14 cellular contexts compared by ENCODE assay signal in the genomic region with DNA sequence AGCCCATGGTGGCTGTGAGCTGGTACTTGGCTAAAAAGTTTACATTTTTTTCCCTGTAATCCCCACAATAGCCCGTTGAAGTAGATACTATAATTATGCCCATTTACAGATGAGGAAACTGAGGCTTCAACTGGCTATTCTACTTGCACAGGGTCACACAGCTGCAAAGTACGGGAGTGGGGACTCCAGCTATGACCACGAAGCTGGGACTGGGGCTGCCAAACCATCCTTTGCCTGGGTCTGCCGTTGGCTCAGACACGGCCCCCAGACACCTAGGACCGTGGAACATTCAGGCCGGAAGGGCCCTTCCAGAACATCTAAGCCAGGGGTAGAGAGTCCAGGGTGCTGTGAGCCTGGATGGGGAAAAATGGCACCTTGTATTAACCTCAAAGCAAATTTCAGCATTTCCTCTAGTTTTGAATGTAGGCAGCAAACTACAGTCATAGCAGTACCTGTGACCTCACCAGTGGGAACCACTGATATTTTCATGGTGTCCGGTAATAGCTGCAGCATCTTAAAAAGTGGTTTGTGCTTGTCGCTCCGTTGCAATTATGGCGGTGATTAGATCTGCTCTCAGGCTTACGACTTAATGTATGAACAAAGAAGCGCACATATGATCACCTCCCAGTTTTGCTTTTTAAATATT. TPM values are rescaled to one million over a fixed set of nuclear protein-coding genes. Genes with fewer than 3 reads are reported as not detected.
DNase-seq lines count a peak whose midpoint lies in the region; ATAC-seq and TF ChIP-seq lines count a peak whose summit lies in the region.
"Had no signal": no experiment of that assay in that cellular context is flagged by ENCODE, and none has a peak within 500 bp of the region (broad histone marks: within the 10 kb centered on the region; RNA-seq: fewer than 3 reads in every experiment).

No MANE protein-coding gene starts in this region.

- peaks cover 0 to 2% of the 10 kb centered on the region in 2 experiments; a peak in 1 of 4 replicates for H3K4me1 ChIP-seq in SK-N-SH (ENCODE audit: control insufficient read depth in 1 of 2, insufficient read depth in 2 of 2, low read depth in 1 of 2, low read length in 1 of 2)

- WGBS in SK-N-SH (ENCODE audit: low lambda C conversion rate): 80% methylated on average over 11 of the region's 13 CpGs

- TF ChIP-seq RAD21 in SK-N-SH (IDR thresholded peaks at IDR 0.05; ENCODE audit: low read length): no peak

- no peak for TF ChIP-seq CTCF in SK-N-SH (IDR thresholded peaks at IDR 0.05)

- no peak overlapping the region for H2AFZ ChIP-seq in SK-N-SH (ENCODE audit: low read depth)

- no peaks in the 10 kb centered on the region for H3F3A ChIP-seq in SK-N-SH (replicated peaks; ENCODE audit: insufficient read depth)

- H4K20me1 ChIP-seq in SK-N-SH (ENCODE audit: insufficient read depth): no peaks in the 10 kb centered on the region

- H3K36me3 Mint-ChIP-seq in activated naive CD8-positive, alpha-beta T cell treated with anti-CD3 and anti-CD28 coated beads for 36 hours: no peaks in the 10 kb centered on the region

- ATAC-seq in GM18511 (IDR thresholded peaks at IDR 0.05; ENCODE audit: unreplicated experiment): peak; percentile 57
- ATAC-seq in GM19397 (IDR thresholded peaks at IDR 0.05; ENCODE audit: unreplicated experiment): peak; percentile 45
- peak; percentile 53 for ATAC-seq in HG03066 (IDR thresholded peaks at IDR 0.05; ENCODE audit: low read depth, unreplicated experiment)
- ATAC-seq in GM21717 (IDR thresholded peaks at IDR 0.05; ENCODE audit: unreplicated experiment): no peak
- ATAC-seq: Panc1 had no signal

- no peak for TF ChIP-seq EP300 in SK-N-SH (IDR thresholded peaks at IDR 0.05; ENCODE audit: borderline replicate concordance in 1 of 2, low read depth in 1 of 2, low read length in 1 of 2)

- no peak overlapping the region for H3K27ac ChIP-seq in SK-N-SH (ENCODE audit: low read depth in 2 of 2, low read length in 1 of 2)
- H3K27ac ChIP-seq: right atrium auricular region had no signal

- H3K4me3 Mint-ChIP-seq in activated naive CD8-positive, alpha-beta T cell treated with anti-CD3 and anti-CD28 coated beads for 36 hours: peak overlapping the region; percentile 19

- peaks cover 4% of the 10 kb centered on the region; the same call in 1 of the 2 replicates for H3K27me3 ChIP-seq in SK-N-SH (ENCODE audit: insufficient read depth)

- peaks cover 17% of the 10 kb centered on the region for H3K4me1 Mint-ChIP-seq in activated naive CD8-positive, alpha-beta T cell treated with anti-CD3 and anti-CD28 coated beads for 36 hours

- no peak overlapping the region for H3K4me2 ChIP-seq in SK-N-SH

- POLR2A ChIA-PET in SK-N-SH (lab: Yijun Ruan, JAX): no interaction called here

- no peak overlapping the region for H3K9ac ChIP-seq in SK-N-SH

- no peaks in the 10 kb centered on the region for H3K9me3 ChIP-seq in SK-N-SH
- H3K9me3 ChIP-seq: right atrium auricular region had no signal

- no peaks in the 10 kb centered on the region for H3K79me2 ChIP-seq in SK-N-SH (ENCODE audit: insufficient read depth)

- H3K9me2 ChIP-seq in SK-N-SH: no peaks in the 10 kb centered on the region

- H3K9me3 Mint-ChIP-seq in activated naive CD8-positive, alpha-beta T cell treated with anti-CD3 and anti-CD28 coated beads for 36 hours: no peaks in the 10 kb centered on the region

- peaks cover 60% of the 10 kb centered on the region for H3K27me3 Mint-ChIP-seq in activated naive CD8-positive, alpha-beta T cell treated with anti-CD3 and anti-CD28 coated beads for 36 hours

- CTCF ChIA-PET in SK-N-SH (lab: Yijun Ruan, JAX): interaction anchor here (1.2 to 1.5 kb wide), 3 partner anchors 39 to 203 kb away, joined by 3 to 5 read pairs (median 3); no protein-coding TSS in a partner anchor

- DNase-seq in activated naive CD8-positive, alpha-beta T cell treated with anti-CD3 and anti-CD28 coated beads for 36 hours: no peak
- DNase-seq in SK-N-SH: no peak
- DNase-seq in dermis blood vessel endothelial cell: no peak
- DNase-seq in DMS114 treated with DMSO at 0.1 percent for 48 hours (lab: John Stamatoyannopoulos, UW; ENCODE audit: unreplicated experiment): no peak
- DNase-seq: activated CD4-positive, CD25-positive, alpha-beta regulatory T cell treated with anti-CD3 and anti-CD28 coated beads, Interleukin-2, amount 50 U/mL, for 72 hours; DMS79 had no signal

- H3K4me3 ChIP-seq in SK-N-SH (ENCODE audit: low read depth in 2 of 2, low read length in 1 of 2): no peak overlapping the region
- H3K4me3 ChIP-seq: lung, right atrium auricular region had no signal

- peak overlapping the region; percentile 3 for H3K27ac Mint-ChIP-seq in activated naive CD8-positive, alpha-beta T cell treated with anti-CD3 and anti-CD28 coated beads for 36 hours

- no peaks in the 10 kb centered on the region for H3K36me3 ChIP-seq in SK-N-SH (replicated peaks in 1 of 2; ENCODE audit: control insufficient read depth in 1 of 2, insufficient read depth in 2 of 2, low read length in 1 of 2)
- H3K36me3 ChIP-seq: right atrium auricular region had no signal

TF ChIP-seq in SK-N-SH, 30 proteins besides CTCF, POLR2A, EP300 and RAD21:
- TF ChIP-seq RCOR1 (IDR thresholded peaks at IDR 0.05; ENCODE audit: low read length): no peak
- no peak for TF ChIP-seq GATA2 (CRISPR knock-in tag; IDR thresholded peaks at IDR 0.05)

RNA-seq across cellular contexts. Expression of gene TP73, which starts 4.3 kb away (rescaled TPM):
- total RNA-seq in activated naive CD8-positive, alpha-beta T cell treated with anti-CD3 and anti-CD28 coated beads for 36 hours: under 1 TPM; 0.50 to 0.58 TPM
- polyA plus RNA-seq in SK-N-SH (2012; rRNA removed): 0.21 and 0.64 TPM in 2 replicates
- polyA plus RNA-seq in SK-N-SH (2012; cell fraction: cytosol; rRNA removed): 0.28 and 0.41 TPM in 2 replicates
- polyA plus RNA-seq in SK-N-SH (2012; cell fraction: nucleus; rRNA removed): 1.4 and 1.8 TPM in 2 replicates
- total RNA-seq in dermis blood vessel endothelial cell: not detected in 2 replicates
- total RNA-seq: fibroblast of lung had no signal
- polyA plus RNA-seq: fibroblast of lung had no signal

RNA-seq across cellular contexts. Expression of gene WRAP73, which starts 6.7 kb away (rescaled TPM):
- total RNA-seq in activated naive CD8-positive, alpha-beta T cell treated with anti-CD3 and anti-CD28 coated beads for 36 hours: 10 to 100 TPM; 30.2 to 31.2 TPM
- 61.9 and 67.8 TPM in 2 replicates for polyA plus RNA-seq in SK-N-SH (2012; rRNA removed)
- polyA plus RNA-seq in SK-N-SH (2012; cell fraction: cytosol; rRNA removed): 33.1 and 45.1 TPM in 2 replicates
- polyA plus RNA-seq in SK-N-SH (2012; cell fraction: nucleus; rRNA removed): 172 and 188 TPM in 2 replicates
- total RNA-seq in dermis blood vessel endothelial cell: 20.4 and 25.6 TPM in 2 replicates

RNA-seq across cellular contexts. Expression of gene TPRG1L, which starts 31.8 kb away (rescaled TPM):
- total RNA-seq in activated naive CD8-positive, alpha-beta T cell treated with anti-CD3 and anti-CD28 coated beads for 36 hours: 1 to 10 TPM; 9.5 to 10.0 TPM
- polyA plus RNA-seq in SK-N-SH (2012; rRNA removed): 25.9 and 35.5 TPM in 2 replicates
- polyA plus RNA-seq in SK-N-SH (2012; cell fraction: cytosol; rRNA removed): 28.6 and 33.3 TPM in 2 replicates
- polyA plus RNA-seq in SK-N-SH (2012; cell fraction: nucleus; rRNA removed): 17.7 and 20.1 TPM in 2 replicates
- total RNA-seq in dermis blood vessel endothelial cell: 29.4 and 32.9 TPM in 2 replicates

RNA-seq across cellular contexts. Expression of gene MEGF6, which starts 45.3 kb away (rescaled TPM):
- total RNA-seq in activated naive CD8-positive, alpha-beta T cell treated with anti-CD3 and anti-CD28 coated beads for 36 hours: 1 to 10 TPM; 1.7 to 2.5 TPM
- polyA plus RNA-seq in SK-N-SH (2012; rRNA removed): 5.8 and 7.6 TPM in 2 replicates
- polyA plus RNA-seq in SK-N-SH (2012; cell fraction: cytosol; rRNA removed): 1.3 and 2.9 TPM in 2 replicates
- 28.9 and 39.7 TPM in 2 replicates for polyA plus RNA-seq in SK-N-SH (2012; cell fraction: nucleus; rRNA removed)
- 100 and 120 TPM in 2 replicates for total RNA-seq in dermis blood vessel endothelial cell
